10 cellular contexts compared by ENCODE assay signal in genomic region chr7:28955356-28955722, GRCh38. TPM values are rescaled to one million over a fixed set of nuclear protein-coding genes. Genes with fewer than 3 reads are reported as not detected.
DNase-seq lines count a peak whose midpoint lies in the region; ATAC-seq, FAIRE-seq and TF ChIP-seq lines count a peak whose summit lies in the region.
"Had no signal": no experiment of that assay in that cellular context is flagged by ENCODE, and none has a peak within 500 bp of the region (broad histone marks: within the 10 kb centered on the region; RNA-seq: fewer than 3 reads in every experiment).

No MANE protein-coding gene starts in this region.

- no peak overlapping the region for H3K18ac ChIP-seq in H1 (ENCODE audit: extremely low read depth, low read length)

- H3K4me3 ChIP-seq in MM.1S (ENCODE audit: low read length) = no peak overlapping the region
- H3K4me3 ChIP-seq in H1 (ENCODE audit: extremely low read depth in 1 of 4, insufficient read depth in 2 of 4, low read depth in 3 of 4, low read length in 4 of 4) = peak overlapping the region; percentile 46 to 74 (median 62)
- H3K4me3 ChIP-seq in thymus (ENCODE audit: low read length) = peak overlapping the region; percentile 37

- TF ChIP-seq CTCF in MM.1S (IDR thresholded peaks at IDR 0.05; ENCODE audit: low read length) (no peak), H1 (IDR thresholded peaks at IDR 0.05; ENCODE audit: control extremely low read depth in 1 of 3, insufficient read depth in 1 of 3, low read depth in 1 of 3, low read length in 3 of 3) (no peak)

- no peaks in the 10 kb centered on the region for H3K36me3 Mint-ChIP-seq in naive B cell

- WGBS in H1 (ENCODE audit: extremely low coverage in 1 of 2, insufficient coverage in 1 of 2, insufficient read length in 1 of 2, insufficient replicate concordance in 2 of 2, low coverage in 1 of 2, low lambda C conversion rate in 2 of 2, missing lambda C conversion rate in 1 of 2), 2 experiments = 30% methylated on average over 22 of the region's 22 CpGs; no CpG with 5 or more reads in 1 of the 2 experiments
- 28% methylated on average over 22 of the region's 22 CpGs for WGBS in thymus

- peaks cover 27% of the 10 kb centered on the region for H3K23me2 ChIP-seq in H1 (ENCODE audit: low read depth, low read length)

- no peak overlapping the region for H3K4ac ChIP-seq in H1 (replicated peaks; ENCODE audit: insufficient read length, low read depth, low read length)

- DNase-seq in MM.1S (no peak), H1 (ENCODE audit: low read depth in 1 of 2, low spot score in 2 of 2) (no peak), naive B cell (no peak), GM19240 (ENCODE audit: insufficient read length, low spot score) (no peak)
- DNase-seq: NCI-H1417 treated with DMSO at 0.1 percent for 48 hours had no signal

- H4K8ac ChIP-seq in H1 (ENCODE audit: extremely low read depth, insufficient read depth, low read length) = peak overlapping the region; percentile 64

- H2BK5ac ChIP-seq in H1 (ENCODE audit: low read depth, low read length) = no peak overlapping the region; the same call in 1 of the 2 replicates

- peak overlapping the region; percentile 76; the same call in 1 of the 2 replicates for H2BK12ac ChIP-seq in H1 (ENCODE audit: low read depth, low read length)

- no peak overlapping the region for H3K56ac ChIP-seq in H1 (replicated peaks; ENCODE audit: insufficient read length, low read depth, low read length)

- no peak for TF ChIP-seq EP300 in H1 (IDR thresholded peaks at IDR 0.05; ENCODE audit: borderline replicate concordance in 1 of 2, low read depth in 2 of 2, low read length in 2 of 2)

- peaks cover 3 to 18% (median 17%) of the 10 kb centered on the region in 3 donors for H3K4me1 Mint-ChIP-seq in naive B cell

- H3K4me3 Mint-ChIP-seq in naive B cell = peak overlapping the region; percentile 9 to 79 (median 52)

- no peaks in the 10 kb centered on the region for H4K20me1 ChIP-seq in MM.1S (ENCODE audit: insufficient read depth, low read length)
- H4K20me1 ChIP-seq in H1 (replicated peaks in 1 of 2; ENCODE audit: control insufficient read depth in 1 of 2, insufficient read depth in 2 of 2, low read length in 2 of 2) = peaks cover 0 to 3% of the 10 kb centered on the region in 2 experiments

- H3K9me2 ChIP-seq in MM.1S (replicated peaks; ENCODE audit: insufficient read depth, low read length) = no peaks in the 10 kb centered on the region

- H3F3A ChIP-seq in MM.1S (ENCODE audit: insufficient read depth, low read length) = peaks cover 13% of the 10 kb centered on the region; the same call in 1 of the 2 replicates

- no peak overlapping the region for H3K9ac ChIP-seq in MM.1S (ENCODE audit: low read length)
- H3K9ac ChIP-seq in H1 (replicated peaks in 1 of 4; ENCODE audit: extremely low read depth in 1 of 4, low read depth in 3 of 4, low read length in 3 of 4) = peak overlapping the region in 1 of 4 experiments; percentile 13; a peak in 1 of 7 replicates

- H2BK15ac ChIP-seq in H1 (ENCODE audit: low read length) = 0 out of 2 replicates have a peak overlapping the region, but pooled peaks have one; percentile 61

- H2AFZ ChIP-seq in MM.1S (ENCODE audit: low read length) (no peak overlapping the region), H1 (ENCODE audit: low read length) (no peak overlapping the region)

- no peaks in the 10 kb centered on the region for H3K79me2 ChIP-seq in MM.1S (ENCODE audit: low read length)
- H3K79me2 ChIP-seq in H1 (ENCODE audit: control insufficient read depth in 1 of 2, insufficient read depth in 2 of 2, low read length in 2 of 2) = no peaks in the 10 kb centered on the region

- H2BK20ac ChIP-seq in H1 (ENCODE audit: low read length) = peak overlapping the region; percentile 72; the same call in 1 of the 2 replicates

- H4K5ac ChIP-seq in H1 (ENCODE audit: insufficient read length, low read depth, low read length) = no peak overlapping the region

- POLR2A ChIA-PET in H1 (lab: Charles Lee; ENCODE audit: partially characterized antibody) = interaction anchor here (1.4 to 3.0 kb wide), 5 partner anchors 21 to 147 kb away, joined by 3 to 9 read pairs (median 4); no protein-coding TSS in a partner anchor

- TF ChIP-seq POLR2A in H1 (IDR thresholded peaks at IDR 0.05; ENCODE audit: control extremely low read depth in 1 of 2, low read depth in 2 of 2, low read length in 2 of 2) = no peak

- no peaks in the 10 kb centered on the region for H3K9me3 Mint-ChIP-seq in naive B cell

- CTCF ChIA-PET in H1 (lab: Charles Lee; ENCODE audit: partially characterized antibody) = interaction anchor here (1.7 to 34.2 kb wide), 14 partner anchors 12 to 391 kb away, joined by 6 to 576 read pairs (median 42); no protein-coding TSS in a partner anchor

- H3K27me3 ChIP-seq in MM.1S (replicated peaks; ENCODE audit: insufficient read depth, low read length) (no peaks in the 10 kb centered on the region), H1 (replicated peaks in 1 of 4; ENCODE audit: control insufficient read depth in 3 of 4, extremely low read depth in 1 of 4, insufficient read depth in 3 of 4, low read length in 3 of 4) (peaks cover 11 to 46% (median 38%) of the 10 kb centered on the region in 4 experiments), thymus (ENCODE audit: control insufficient read depth, insufficient read depth) (peaks cover 52% of the 10 kb centered on the region)

- no peak for TF ChIP-seq RAD21 in H1 (IDR thresholded peaks at IDR 0.05 in 1 of 2, conservative IDR thresholded peaks at IDR 0.05 in 1 of 2; ENCODE audit: low read depth in 2 of 2, low read length in 2 of 2)

- no peak overlapping the region for H3K27ac ChIP-seq in MM.1S (ENCODE audit: low read length)
- no peak overlapping the region for H3K27ac ChIP-seq in H1 (ENCODE audit: low read depth, low read length)
- H3K27ac ChIP-seq in thymus (ENCODE audit: low read depth) = no peak overlapping the region

- no peaks in the 10 kb centered on the region for H3K36me3 ChIP-seq in MM.1S (replicated peaks; ENCODE audit: insufficient read depth, low read length)
- no peaks in the 10 kb centered on the region for H3K36me3 ChIP-seq in H1 (ENCODE audit: control insufficient read depth in 2 of 4, insufficient read depth in 4 of 4, low read length in 3 of 4)
- no peaks in the 10 kb centered on the region for H3K36me3 ChIP-seq in thymus (ENCODE audit: control insufficient read depth, insufficient read depth)

- H3K14ac ChIP-seq in H1 (ENCODE audit: insufficient read length) = no peak overlapping the region

- H3K4me2 ChIP-seq in MM.1S (ENCODE audit: low read depth, low read length) (peak overlapping the region; percentile 62; the same call in 1 of the 2 replicates), H1 (ENCODE audit: insufficient read depth in 1 of 2, low read depth in 2 of 2, low read length in 2 of 2) (peak overlapping the region; percentile 72 to 93)

- no peak overlapping the region for H2BK120ac ChIP-seq in H1 (replicated peaks; ENCODE audit: low read depth, low read length)

- H4K91ac ChIP-seq in H1 (replicated peaks; ENCODE audit: insufficient read length, low read length) = peak overlapping the region; percentile 64

- H3K27me3 Mint-ChIP-seq in naive B cell = peaks cover 64 to 73% (median 67%) of the 10 kb centered on the region in 3 donors

- no peak for ATAC-seq in naive B cell (ENCODE audit: low read depth in 2 of 2)
- ATAC-seq in HG03571 (IDR thresholded peaks at IDR 0.05; ENCODE audit: unreplicated experiment) = no peak
- no peak for ATAC-seq in GM19324 (IDR thresholded peaks at IDR 0.05; ENCODE audit: low FRiP score, unreplicated experiment)

- H3K27ac Mint-ChIP-seq in naive B cell = no peak overlapping the region

- no peak overlapping the region for H3K23ac ChIP-seq in H1 (ENCODE audit: insufficient read length)

- H3K9me3 ChIP-seq in MM.1S (replicated peaks; ENCODE audit: insufficient read depth, low read length) (no peaks in the 10 kb centered on the region), H1 (ENCODE audit: insufficient read depth in 2 of 2, low read depth in 1 of 2, low read length in 1 of 2) (no peaks in the 10 kb centered on the region), thymus (ENCODE audit: control insufficient read depth) (no peaks in the 10 kb centered on the region)

- peak; percentile 13 for FAIRE-seq in H1 (lab: Jason Lieb, UNC)
- FAIRE-seq: islet of Langerhans, RCC 7860 had no signal

- H3K79me1 ChIP-seq in H1 (ENCODE audit: low read depth, low read length) = no peaks in the 10 kb centered on the region

- H3K4me1 ChIP-seq in MM.1S (ENCODE audit: low read length) = peaks cover 24% of the 10 kb centered on the region
- peaks cover 3 to 21% (median 16%) of the 10 kb centered on the region in 4 experiments for H3K4me1 ChIP-seq in H1 (replicated peaks in 1 of 4; ENCODE audit: control insufficient read depth in 3 of 4, insufficient read depth in 4 of 4, low read length in 3 of 4)
- H3K4me1 ChIP-seq in thymus (ENCODE audit: control insufficient read depth, insufficient read depth, low read length) = peaks cover 13% of the 10 kb centered on the region

- H2AK5ac ChIP-seq in H1 (ENCODE audit: low read depth, low read length) = no peak overlapping the region

TF ChIP-seq in H1, 55 proteins besides CTCF, POLR2A, EP300 and RAD21 (continues in another document):
- TF ChIP-seq SUZ12 (IDR thresholded peaks at IDR 0.05; ENCODE audit: low read length) (no peak), NANOG (IDR thresholded peaks at IDR 0.05; ENCODE audit: insufficient read depth, low read depth, low read length, poor library complexity, severe bottlenecking) (no peak), SAP30 (IDR thresholded peaks at IDR 0.05; ENCODE audit: insufficient read depth, insufficient replicate concordance, low read length) (no peak), BACH1 (IDR thresholded peaks at IDR 0.05; ENCODE audit: low read length) (no peak), SIN3A (conservative IDR thresholded peaks at IDR 0.05 in 1 of 2, IDR thresholded peaks at IDR 0.05 in 1 of 2; ENCODE audit: low read depth in 1 of 2, low read length in 2 of 2) (no peak), RFX5 (IDR thresholded peaks at IDR 0.05; ENCODE audit: borderline replicate concordance, low read depth, low read length) (no peak), POU5F1 (IDR thresholded peaks at IDR 0.05; ENCODE audit: low read depth, low read length) (no peak)

RNA-seq across cellular contexts. Expression of gene TRIL, which starts 2.8 kb away (rescaled TPM):
- total RNA-seq in H1 (2021; fragmentation: NEBNext Ultra II Directional; extraction: Animal tissue kit (Norgen Biotek cat#: 25700)) = 5.5 and 5.8 TPM in 2 replicates
- polyA plus RNA-seq in H1 (2011; rRNA removed) (3.9 and 4.9 TPM in 2 replicates), naive B cell (ENCODE audit: low read depth in 6 of 6) (not detected), thymus (0.32 TPM)
- polyA plus RNA-seq in H1 (2011; cell fraction: cytosol; rRNA removed) = 3.8 TPM
- 3.8 TPM for polyA plus RNA-seq in H1 (2011; cell fraction: nucleus; rRNA removed)
- 2.7 to 5.3 TPM (median 4.3 TPM) in 4 replicates for polyA plus RNA-seq in H1 (2012, experiment 1 of 2)
- 3.1 TPM for polyA plus RNA-seq in H1 (2012, experiment 2 of 2)
- 5.8 TPM for polyA plus RNA-seq in H1 (2013, experiment 1 of 2)
- polyA plus RNA-seq in H1 (2013, experiment 2 of 2) = 5.7 TPM
- 2.6 and 3.0 TPM in 2 replicates for polyA minus RNA-seq in H1 (2011; rRNA and poly(A)+ RNA removed)
- 5.1 TPM for polyA minus RNA-seq in H1 (2011; cell fraction: cytosol; rRNA and poly(A)+ RNA removed)
- 5.2 TPM for polyA minus RNA-seq in H1 (2011; cell fraction: nucleus; rRNA and poly(A)+ RNA removed)
